In the genomic region with DNA sequence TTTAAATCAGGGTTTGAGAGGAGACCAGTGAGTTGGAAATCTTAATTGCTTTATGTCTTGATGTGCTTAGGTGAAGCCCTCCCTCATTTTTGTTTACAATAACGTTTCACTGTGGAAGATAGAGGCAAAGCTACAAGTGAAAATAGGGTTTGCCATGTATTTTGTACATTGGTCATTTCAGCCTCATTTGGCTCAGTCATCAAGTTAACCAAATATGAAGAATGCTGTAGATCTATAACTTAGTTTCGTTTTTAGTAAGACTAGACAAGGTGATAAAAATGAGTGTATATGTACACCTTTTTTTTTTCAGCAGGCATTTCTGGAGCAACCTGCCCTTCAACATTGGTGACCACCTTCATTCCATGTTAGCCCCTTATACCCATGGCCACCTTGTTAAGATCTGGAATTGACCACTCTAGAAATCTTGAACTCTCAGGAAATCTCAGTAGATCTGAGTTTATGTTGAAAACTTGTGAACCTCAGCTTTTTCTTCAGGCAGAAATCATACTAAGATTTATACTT, we compare ENCODE assay signal across 15 cellular contexts. TPM values are rescaled to one million over a fixed set of nuclear protein-coding genes. Genes with fewer than 3 reads are reported as not detected.
DNase-seq lines count a peak whose midpoint lies in the region; ATAC-seq and TF ChIP-seq lines count a peak whose summit lies in the region.
"Had no signal": no experiment of that assay in that cellular context is flagged by ENCODE, and none has a peak within 500 bp of the region (broad histone marks: within the 10 kb centered on the region; RNA-seq: fewer than 3 reads in every experiment).

No MANE protein-coding gene starts in this region.

- H3K9me3 ChIP-seq in OCI-LY3 (ENCODE audit: insufficient read depth, low read length): no peaks in the 10 kb centered on the region

- no peaks in the 10 kb centered on the region for H3K27me3 ChIP-seq in OCI-LY3 (ENCODE audit: low read depth, low read length)

- no peak overlapping the region for H3K4me3 Mint-ChIP-seq in activated naive CD4-positive, alpha-beta T cell treated with anti-CD3 and anti-CD28 coated beads for 36 hours
- H3K4me3 Mint-ChIP-seq in brain: peak overlapping the region in 4 of 5 experiments; percentile 8 to 98 (median 22)
- peak overlapping the region in 1 of 2 donors; percentile 32 for H3K4me3 Mint-ChIP-seq in stimulated activated naive B cell treated with anti-CD40 and anti-IgM and Interleukin-4, amounts not matched to agents 10 μg/mL and 1 μg/mL and 100 μg/mL, for 72 hours

- TF ChIP-seq CTCF in OCI-LY3 (IDR thresholded peaks at IDR 0.05; ENCODE audit: low read depth, low read length) (no peak), brain (conservative IDR thresholded peaks at IDR 0.05) (no peak)

- H3K4me2 ChIP-seq in OCI-LY3 (ENCODE audit: low read length): peak overlapping the region; percentile 98

- ATAC-seq in stimulated activated naive B cell treated with anti-CD40 and anti-IgM and Interleukin-4, amounts not matched to agents 10 μg/mL and 1 μg/mL and 100 μg/mL, for 72 hours (replicated peaks): no peak
- no peak for ATAC-seq in HG03097 (IDR thresholded peaks at IDR 0.05; ENCODE audit: low FRiP score, unreplicated experiment)

- H3K4me1 ChIP-seq in OCI-LY3 (ENCODE audit: low read length): peaks cover 52% of the 10 kb centered on the region

- peak overlapping the region; percentile 27 for H3K27ac Mint-ChIP-seq in activated naive CD4-positive, alpha-beta T cell treated with anti-CD3 and anti-CD28 coated beads for 36 hours
- peak overlapping the region in 2 of 5 experiments; percentile 52 to 97 for H3K27ac Mint-ChIP-seq in brain
- H3K27ac Mint-ChIP-seq in stimulated activated naive B cell treated with anti-CD40 and anti-IgM and Interleukin-4, amounts not matched to agents 10 μg/mL and 1 μg/mL and 100 μg/mL, for 72 hours: peak overlapping the region; percentile 70

- H3K9me3 Mint-ChIP-seq in activated naive CD4-positive, alpha-beta T cell treated with anti-CD3 and anti-CD28 coated beads for 36 hours: no peaks in the 10 kb centered on the region
- H3K9me3 Mint-ChIP-seq in brain: no peaks in the 10 kb centered on the region
- H3K9me3 Mint-ChIP-seq in stimulated activated naive B cell treated with anti-CD40 and anti-IgM and Interleukin-4, amounts not matched to agents 10 μg/mL and 1 μg/mL and 100 μg/mL, for 72 hours: peaks cover 0 to 2% of the 10 kb centered on the region in 2 donors

- peaks cover 18% of the 10 kb centered on the region for H3K36me3 ChIP-seq in OCI-LY3 (replicated peaks; ENCODE audit: low read depth, low read length)

- peaks cover 74% of the 10 kb centered on the region for H3K4me1 Mint-ChIP-seq in activated naive CD4-positive, alpha-beta T cell treated with anti-CD3 and anti-CD28 coated beads for 36 hours (ENCODE audit: low read depth)
- H3K4me1 Mint-ChIP-seq in brain: peaks cover 77% of the 10 kb centered on the region
- H3K4me1 Mint-ChIP-seq in stimulated activated naive B cell treated with anti-CD40 and anti-IgM and Interleukin-4, amounts not matched to agents 10 μg/mL and 1 μg/mL and 100 μg/mL, for 72 hours: peaks cover 44 to 71% of the 10 kb centered on the region in 2 donors

- H3K79me2 ChIP-seq in OCI-LY3 (ENCODE audit: low read length): peaks cover 100% of the 10 kb centered on the region

- no peaks in the 10 kb centered on the region for H3K27me3 Mint-ChIP-seq in activated naive CD4-positive, alpha-beta T cell treated with anti-CD3 and anti-CD28 coated beads for 36 hours (ENCODE audit: low read depth)
- peaks cover 11% of the 10 kb centered on the region for H3K27me3 Mint-ChIP-seq in brain
- no peaks in the 10 kb centered on the region for H3K27me3 Mint-ChIP-seq in stimulated activated naive B cell treated with anti-CD40 and anti-IgM and Interleukin-4, amounts not matched to agents 10 μg/mL and 1 μg/mL and 100 μg/mL, for 72 hours

- H2AFZ ChIP-seq in OCI-LY3 (ENCODE audit: low read depth, low read length): no peak overlapping the region

- peak overlapping the region; percentile 45 for H3K4me3 ChIP-seq in OCI-LY3 (ENCODE audit: low read length)

- DNase-seq in activated naive CD4-positive, alpha-beta T cell treated with anti-CD3 and anti-CD28 coated beads for 36 hours: no peak
- DNase-seq in activated naive CD4-positive, alpha-beta T cell (lab: John Stamatoyannopoulos, UW): no peak
- DNase-seq in stimulated activated naive B cell treated with anti-CD40 and anti-IgM and Interleukin-4, amounts not matched to agents 10 μg/mL and 1 μg/mL and 100 μg/mL, for 72 hours: no peak
- no peak for DNase-seq in midbrain (lab: John Stamatoyannopoulos, UW)
- no peak for DNase-seq in effector CD4-positive, alpha-beta T cell
- DNase-seq: activated effector memory CD4-positive, alpha-beta T cell treated with anti-CD3 and anti-CD28 coated beads, Interleukin-2, amount 50 U/mL, for 16 hours; DMS79 treated with DMSO at 0.1 percent for 48 hours; mesenchymal stem cell; NCI-H1694; NCI-H526; posterior cingulate gyrus; SIG-M5 had no signal

- intact Hi-C loops in activated naive CD4-positive, alpha-beta T cell treated with anti-CD3 and anti-CD28 coated beads for 36 hours (cut with micrococcal nuclease): loop anchor here (5.0 to 10.0 kb wide), 6 partner anchors 162 to 1760 kb away; partner anchors contain the start of genes CAP1, PPCS, RLF and ZMYND12

- H3K9ac ChIP-seq in OCI-LY3 (ENCODE audit: low read length): no peak overlapping the region; the same call in 1 of the 2 replicates

- peaks cover 19% of the 10 kb centered on the region for H4K20me1 ChIP-seq in OCI-LY3 (ENCODE audit: insufficient read depth, low read length)

- H3K36me3 Mint-ChIP-seq in activated naive CD4-positive, alpha-beta T cell treated with anti-CD3 and anti-CD28 coated beads for 36 hours (ENCODE audit: low read depth): peaks cover 15% of the 10 kb centered on the region
- H3K36me3 Mint-ChIP-seq in brain: no peaks in the 10 kb centered on the region
- peaks cover 11 to 35% of the 10 kb centered on the region in 2 donors for H3K36me3 Mint-ChIP-seq in stimulated activated naive B cell treated with anti-CD40 and anti-IgM and Interleukin-4, amounts not matched to agents 10 μg/mL and 1 μg/mL and 100 μg/mL, for 72 hours

- CTCF ChIA-PET in activated naive CD4-positive, alpha-beta T cell treated with anti-CD3 and anti-CD28 coated beads for 36 hours (lab: Charles Lee): interaction anchor here (0.7 kb wide), 2 partner anchors 12 to 15 kb away, joined by 3 to 5 read pairs; no protein-coding TSS in a partner anchor

- peak overlapping the region; percentile 49 for H3K27ac ChIP-seq in OCI-LY3 (ENCODE audit: low read length)

RNA-seq across cellular contexts. Expression of gene NFYC, which starts 2.9 kb away (rescaled TPM):
- total RNA-seq in activated naive CD4-positive, alpha-beta T cell treated with anti-CD3 and anti-CD28 coated beads for 36 hours: 10 to 100 TPM; 53.5 to 63.1 TPM
- 88.3 TPM for polyA plus RNA-seq in brain (ENCODE audit: insufficient read depth, low read depth, low replicate concordance)

RNA-seq across cellular contexts. Expression of gene RIMS3, which starts 28.9 kb away (rescaled TPM):
- 1 to 10 TPM; 3.6 to 3.7 TPM for total RNA-seq in activated naive CD4-positive, alpha-beta T cell treated with anti-CD3 and anti-CD28 coated beads for 36 hours
- 135 TPM for polyA plus RNA-seq in brain (ENCODE audit: insufficient read depth, low read depth, low replicate concordance)
